Comparison of ENCODE assay signal across 10 cellular contexts in the genomic region with DNA sequence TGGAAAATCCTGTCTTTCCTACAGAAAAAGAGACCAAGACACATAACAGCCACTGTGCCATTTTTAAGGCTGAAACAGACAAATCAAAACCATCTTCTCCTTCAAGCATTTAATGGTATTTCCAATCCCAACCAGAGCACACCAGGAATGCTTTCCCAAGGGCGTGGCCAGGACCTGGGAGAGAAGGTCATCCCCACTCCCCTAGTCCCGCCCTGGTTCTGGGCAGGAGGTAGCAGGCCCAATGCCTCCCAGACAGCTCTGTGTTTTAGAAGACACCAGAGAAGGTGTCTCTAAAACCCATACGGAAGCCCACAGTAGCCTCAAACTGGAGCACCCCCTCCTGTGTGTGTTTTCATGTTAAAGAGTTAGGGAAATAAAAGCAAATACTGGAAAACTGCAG.
"Had no signal": no experiment of that assay in that cellular context is flagged by ENCODE, and none has a peak within 500 bp of the region (broad histone marks: within the 10 kb centered on the region; RNA-seq: fewer than 3 reads in every experiment).

No MANE protein-coding gene starts in this region.

- H3K27ac ChIP-seq: neutrophil had no signal

- ATAC-seq: left lobe of liver; naive thymus-derived CD8-positive, alpha-beta T cell; T-helper 17 cell had no signal

- H3K27me3 ChIP-seq: neutrophil, right atrium auricular region had no signal

- DNase-seq: activated CD4-positive, alpha-beta memory T cell treated with anti-CD3 and anti-CD28 coated beads, Interleukin-2, amount 10 ng/mL, durations not matched to agents 7 days and 5 days; activated CD4-positive, alpha-beta T cell treated with anti-CD3 and anti-CD28 coated beads for 4 hours; activated naive CD4-positive, alpha-beta T cell treated with anti-CD3 and anti-CD28 coated beads, Interleukin-2, amount 10 ng/mL, durations not matched to agents 7 days and 5 days; activated T-cell treated with anti-CD3 and anti-CD28 coated beads, Interleukin-2, amount 50 U/mL, for 24 hours; erythroblast; naive thymus-derived CD8-positive, alpha-beta T cell; T-helper 17 cell had no signal

- H3K4me3 Mint-ChIP-seq: activated CD4-positive, alpha-beta memory T cell treated with anti-CD3 and anti-CD28 coated beads, Interleukin-2, amount 10 ng/mL, durations not matched to agents 7 days and 5 days; activated naive CD4-positive, alpha-beta T cell treated with anti-CD3 and anti-CD28 coated beads, Interleukin-2, amount 10 ng/mL, durations not matched to agents 7 days and 5 days; activated T-cell treated with anti-CD3 and anti-CD28 coated beads, Interleukin-2, amount 50 U/mL, for 24 hours; naive thymus-derived CD8-positive, alpha-beta T cell; T-helper 17 cell had no signal

- H3K4me1 Mint-ChIP-seq: naive thymus-derived CD8-positive, alpha-beta T cell; T-helper 17 cell had no signal

- H3K36me3 Mint-ChIP-seq: activated naive CD4-positive, alpha-beta T cell treated with anti-CD3 and anti-CD28 coated beads, Interleukin-2, amount 10 ng/mL, durations not matched to agents 7 days and 5 days; naive thymus-derived CD8-positive, alpha-beta T cell had no signal

- H3K4me1 ChIP-seq: right atrium auricular region had no signal

- H3K9me3 Mint-ChIP-seq: activated CD4-positive, alpha-beta memory T cell treated with anti-CD3 and anti-CD28 coated beads, Interleukin-2, amount 10 ng/mL, durations not matched to agents 7 days and 5 days; activated naive CD4-positive, alpha-beta T cell treated with anti-CD3 and anti-CD28 coated beads, Interleukin-2, amount 10 ng/mL, durations not matched to agents 7 days and 5 days; activated T-cell treated with anti-CD3 and anti-CD28 coated beads, Interleukin-2, amount 50 U/mL, for 24 hours; naive thymus-derived CD8-positive, alpha-beta T cell had no signal

- H3K27ac Mint-ChIP-seq: activated CD4-positive, alpha-beta memory T cell treated with anti-CD3 and anti-CD28 coated beads, Interleukin-2, amount 10 ng/mL, durations not matched to agents 7 days and 5 days; activated naive CD4-positive, alpha-beta T cell treated with anti-CD3 and anti-CD28 coated beads, Interleukin-2, amount 10 ng/mL, durations not matched to agents 7 days and 5 days; activated T-cell treated with anti-CD3 and anti-CD28 coated beads, Interleukin-2, amount 50 U/mL, for 24 hours; naive thymus-derived CD8-positive, alpha-beta T cell; T-helper 17 cell had no signal

- H3K36me3 ChIP-seq: neutrophil had no signal

- H3K4me3 ChIP-seq: right atrium auricular region had no signal

- H3K9me3 ChIP-seq: neutrophil, right atrium auricular region had no signal
